Comparison of ENCODE assay signal across 8 cellular contexts in the genomic region with DNA sequence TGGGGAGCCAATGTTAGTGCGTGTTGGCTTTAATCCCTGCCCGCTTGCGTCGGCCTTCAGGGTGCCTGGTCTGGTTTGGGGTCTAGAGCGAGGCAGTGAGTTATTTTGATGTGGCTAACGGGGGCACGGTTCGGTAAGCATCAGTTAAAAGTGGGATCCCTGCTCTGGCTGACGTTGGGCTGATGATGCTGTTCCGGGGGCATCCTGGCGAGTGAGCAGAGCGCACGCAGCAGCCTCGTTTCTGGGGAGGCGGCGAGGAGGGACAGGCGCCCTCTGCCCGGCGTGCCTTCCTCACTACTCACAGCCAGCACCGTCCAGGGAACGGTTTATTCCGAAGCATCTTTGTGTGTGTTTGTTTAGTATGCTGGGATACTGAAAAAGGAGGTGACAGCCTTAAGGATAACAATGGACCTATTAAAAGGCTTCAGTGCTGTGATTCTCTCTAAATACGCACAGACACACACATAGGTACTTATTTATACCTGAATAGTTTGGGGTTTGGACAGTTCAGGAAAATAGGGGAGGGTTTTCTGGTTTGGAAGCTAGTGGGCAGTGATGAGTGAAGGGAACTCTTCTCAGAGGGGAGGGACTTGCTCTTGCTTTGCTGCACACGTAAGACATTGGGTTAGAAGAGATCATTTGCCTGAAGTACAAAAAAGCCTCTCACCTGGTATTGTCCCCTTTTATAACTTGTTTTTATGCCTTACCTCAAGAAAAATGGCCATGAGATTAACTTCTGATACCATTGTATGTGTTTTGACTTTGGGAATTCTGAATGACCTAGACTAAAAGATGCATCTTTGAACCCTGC. TPM values are rescaled to one million over a fixed set of nuclear protein-coding genes. Genes with fewer than 3 reads are reported as not detected.
DNase-seq lines count a peak whose midpoint lies in the region; ATAC-seq, FAIRE-seq and TF ChIP-seq lines count a peak whose summit lies in the region.

No MANE protein-coding gene starts in this region.

- no peaks in the 10 kb centered on the region for H3K9me3 ChIP-seq in skeletal muscle tissue (ENCODE audit: control insufficient read depth in 3 of 3, low read length in 3 of 3)

- peaks cover 48% of the 10 kb centered on the region for H3K4me1 Mint-ChIP-seq in MCF 10A (ENCODE audit: insufficient read depth, unreplicated experiment)

- H3K27me3 Mint-ChIP-seq in MCF 10A (ENCODE audit: insufficient read depth, unreplicated experiment), result no peaks in the 10 kb centered on the region

- intact Hi-C loops in MCF 10A (cut with micrococcal nuclease), result loop anchor here (1.0 to 10.0 kb wide), 7 partner anchors 11 to 427 kb away; no protein-coding TSS in a partner anchor

- H3K4me3 Mint-ChIP-seq in MCF 10A (ENCODE audit: unreplicated experiment), result peak overlapping the region; percentile 95

- no peak for DNase-seq in activated CD4-positive, CD25-positive, alpha-beta regulatory T cell (lab: John Stamatoyannopoulos, UW)
- DNase-seq in RCC 7860 (ENCODE audit: low spot score), result peak; percentile 81
- DNase-seq in MCF 10A (ENCODE audit: unreplicated experiment), result peak; percentile 84
- peak; percentile 86 for DNase-seq in islet precursor cell
- DNase-seq in DMS79 treated with DMSO at 0.1 percent for 48 hours (lab: John Stamatoyannopoulos, UW), result no peak

- ATAC-seq in activated CD4-positive, CD25-positive, alpha-beta regulatory T cell treated with anti-CD3 and anti-CD28 coated beads, Interleukin-2, amount 50 U/mL, for 24 hours, result peak; percentile 11 to 20
- ATAC-seq in HG02840 (IDR thresholded peaks at IDR 0.05; ENCODE audit: low FRiP score, unreplicated experiment), result peak; percentile 30

- peak; percentile 57 for FAIRE-seq in RCC 7860 (lab: Jason Lieb, UNC)

- peak overlapping the region; percentile 76 to 87 (median 85) for H3K9ac ChIP-seq in skeletal muscle tissue (ENCODE audit: low read depth in 1 of 3, low read length in 3 of 3)

- POLR2A ChIA-PET in MCF 10A (lab: Yijun Ruan, JAX), result interaction anchor here (1.2 to 12.2 kb wide), 10 partner anchors 15 to 211 kb away, joined by 3 to 742 read pairs (median 18); no protein-coding TSS in a partner anchor

- peaks cover 34 to 54% (median 45%) of the 10 kb centered on the region in 3 donors for H3K4me1 ChIP-seq in skeletal muscle tissue (ENCODE audit: control insufficient read depth in 3 of 3, insufficient read depth in 3 of 3, low read length in 3 of 3)

- peak overlapping the region; percentile 84 for H3K27ac ChIP-seq in skeletal muscle tissue (ENCODE audit: low read depth, low read length)

- H3K36me3 ChIP-seq in skeletal muscle tissue (ENCODE audit: control insufficient read depth in 3 of 3, insufficient read depth in 3 of 3, low read length in 3 of 3), result no peaks in the 10 kb centered on the region

- peak overlapping the region; percentile 86 to 97 (median 89) for H3K4me3 ChIP-seq in skeletal muscle tissue (ENCODE audit: low read length in 3 of 3)

- TSS peak; percentile 59 for BruUV-seq in MCF 10A (replicated peaks; lab: Mats Ljungman, UMichigan)

- H3K27me3 ChIP-seq in skeletal muscle tissue (ENCODE audit: control insufficient read depth in 3 of 3, insufficient read depth in 3 of 3, low read length in 3 of 3), result no peaks in the 10 kb centered on the region

- CTCF ChIA-PET in MCF 10A (lab: Yijun Ruan, JAX), result interaction anchor here (0.6 to 11.0 kb wide), 9 partner anchors 13 to 350 kb away, joined by 3 to 146 read pairs (median 4); no protein-coding TSS in a partner anchor

- H3K9me3 Mint-ChIP-seq in MCF 10A (ENCODE audit: unreplicated experiment), result no peaks in the 10 kb centered on the region

- H3K27ac Mint-ChIP-seq in MCF 10A (ENCODE audit: low read depth, unreplicated experiment), result peak overlapping the region; percentile 97

- H3K36me3 Mint-ChIP-seq in MCF 10A (ENCODE audit: insufficient read depth, unreplicated experiment), result peaks cover 39% of the 10 kb centered on the region

- TF ChIP-seq CTCF in MCF 10A (IDR thresholded peaks at IDR 0.05; ENCODE audit: unreplicated experiment), result peak; percentile 40

RNA-seq across cellular contexts. Expression of gene CRIM1, which starts 2.1 kb away (rescaled TPM):
- total RNA-seq in MCF 10A (2022) (119 and 185 TPM in 2 replicates), skeletal muscle tissue (44.9 TPM)

Comparison
In these comparisons a context has a peak if more than half of its experiments do, and no peak if none do; other contexts are left out.
1. DNase-seq: peak in RCC 7860 (single experiment), MCF 10A (single experiment) and islet precursor cell (single experiment); none in activated CD4-positive, CD25-positive, alpha-beta regulatory T cell (0 of 4) and DMS79 treated with DMSO at 0.1 percent for 48 hours (single experiment).